ENCODE assay signal across 19 cellular contexts in the genomic region with DNA sequence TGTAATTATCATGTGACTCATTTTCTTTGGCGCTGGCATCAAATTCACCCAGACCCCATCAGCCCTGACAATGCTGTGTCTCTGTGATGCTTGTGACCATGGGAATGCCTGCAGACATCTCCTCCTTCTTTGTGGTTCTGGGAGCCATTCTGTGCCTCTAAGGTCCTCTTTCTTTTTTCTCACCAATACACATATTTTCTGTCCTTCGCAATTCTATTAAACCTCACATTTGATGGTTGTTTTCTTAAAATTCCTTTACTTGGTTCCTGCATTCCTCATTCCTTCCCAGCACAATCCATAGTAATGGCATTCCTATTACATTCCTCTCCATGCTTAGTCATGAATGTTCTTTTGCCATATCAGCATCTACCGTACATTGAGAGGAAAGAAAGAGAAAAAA.
"Had no signal": no experiment of that assay in that cellular context is flagged by ENCODE, and none has a peak within 500 bp of the region (broad histone marks: within the 10 kb centered on the region; RNA-seq: fewer than 3 reads in every experiment).

No MANE protein-coding gene starts in this region.

- H3K79me2 ChIP-seq: hepatocyte had no signal

- H3K4me2 ChIP-seq: hepatocyte had no signal

- DNase-seq: activated CD8-positive, alpha-beta memory T cell treated with anti-CD3 and anti-CD28 coated beads for 24 hours; activated CD8-positive, alpha-beta memory T cell treated with anti-CD3 and anti-CD28 coated beads, Interleukin-2, amount 50 U/mL, for 48 hours; activated effector memory CD4-positive, alpha-beta T cell treated with Interleukin-2 at 50 U/mL for 16 hours; activated naive CD4-positive, alpha-beta T cell treated with anti-CD3 and anti-CD28 coated beads, Interleukin-2, amount 10 ng/mL, durations not matched to agents 7 days and 5 days; activated naive CD8-positive, alpha-beta T cell treated with anti-CD3 and anti-CD28 coated beads, Interleukin-2, amount 50 U/mL, for 24 hours; activated T-cell treated with anti-CD3 and anti-CD28 coated beads, Interleukin-2, amount 50 U/mL, for 48 hours; aorta; effector CD8-positive, alpha-beta T cell; esophagus squamous epithelium; occipital lobe; posterior cingulate gyrus; stimulated activated CD4-positive, alpha-beta T cell treated with anti-CD3 and anti-CD28 coated beads, Interleukin-2, amount 100 ng/mL, for 24 hours; stimulated activated naive CD4-positive, alpha-beta T cell treated with Interleukin-2 at 50 U/mL for 16 hours; T-cell; T-helper 9 cell; thyroid gland had no signal

- H3K27me3 ChIP-seq: esophagus squamous epithelium, hepatocyte, thyroid gland had no signal

- H3K4me3 ChIP-seq: esophagus squamous epithelium, hepatocyte, thyroid gland had no signal

- H3K4me1 ChIP-seq: esophagus squamous epithelium, thyroid gland had no signal

- H3K36me3 ChIP-seq: esophagus squamous epithelium, thyroid gland had no signal

- H3K27ac ChIP-seq: esophagus squamous epithelium, hepatocyte, thyroid gland had no signal

- ATAC-seq: activated CD4-positive, CD25-positive, alpha-beta regulatory T cell treated with anti-CD3 and anti-CD28 coated beads, Interleukin-2, amount 50 U/mL, for 24 hours; activated naive CD8-positive, alpha-beta T cell treated with anti-CD3 and anti-CD28 coated beads, Interleukin-2, amount 50 U/mL, for 24 hours; left lobe of liver; T-cell had no signal
